In the genomic region with DNA sequence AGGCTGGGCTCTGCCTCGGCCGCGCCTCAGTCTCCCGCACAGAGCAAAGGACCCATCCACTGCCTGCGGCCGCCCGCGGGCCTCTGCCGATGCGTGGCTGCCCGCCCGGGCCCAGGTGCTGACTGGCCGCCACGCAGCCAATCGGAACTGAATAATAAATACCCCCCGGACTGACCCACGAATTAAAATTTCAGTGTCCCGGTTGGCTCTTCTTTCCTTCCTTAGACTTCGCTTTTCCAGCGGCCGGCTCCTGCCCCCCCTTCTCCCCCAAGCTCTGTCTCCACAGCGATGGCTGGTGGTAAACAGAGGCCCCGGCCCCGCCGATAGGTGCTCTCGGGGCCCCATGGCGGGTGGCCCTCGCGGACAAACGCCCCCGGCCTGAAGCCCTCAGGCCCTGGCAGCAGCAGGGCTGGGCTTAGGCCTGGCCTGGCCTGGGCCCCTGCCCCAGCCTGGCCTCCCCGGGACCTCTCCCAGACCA, we compare ENCODE assay signal across 8 cellular contexts. TPM values are rescaled to one million over a fixed set of nuclear protein-coding genes. Genes with fewer than 3 reads are reported as not detected.
DNase-seq lines count a peak whose midpoint lies in the region; ATAC-seq and TF ChIP-seq lines count a peak whose summit lies in the region.

No MANE protein-coding gene starts in this region.

- DNase-seq in activated T-cell treated with anti-CD3 and anti-CD28 coated beads, Interleukin-2, amount 50 U/mL, for 24 hours, result no peak
- DNase-seq in activated T-cell treated with anti-CD3 and anti-CD28 coated beads for 4 hours, result no peak
- peak; percentile 56 for DNase-seq in activated naive CD8-positive, alpha-beta T cell treated with anti-CD3 and anti-CD28 coated beads, Interleukin-2, amount 10 ng/mL, durations not matched to agents 7 days and 5 days
- no peak for DNase-seq in immature natural killer cell
- no peak for DNase-seq in stomach
- DNase-seq in NCI-H2171 (lab: John Stamatoyannopoulos, UW), result no peak
- no peak for DNase-seq in H4 (ENCODE audit: low spot score)

- POLR2A ChIA-PET in activated naive CD8-positive, alpha-beta T cell treated with anti-CD3 and anti-CD28 coated beads, Interleukin-2, amount 10 ng/mL, durations not matched to agents 7 days and 5 days (lab: Charles Lee), result interaction anchor here (0.6 to 4.4 kb wide), 4 partner anchors 24 to 1503 kb away, joined by 3 to 58 read pairs (median 4); no protein-coding TSS in a partner anchor

- H3K4me1 ChIP-seq in stomach, result peaks cover 61 to 70% (median 67%) of the 10 kb centered on the region in 4 donors

- no peak for TF ChIP-seq CTCF in stomach (IDR thresholded peaks at IDR 0.05)

- H3K36me3 ChIP-seq in stomach, result peaks cover 0 to 18% (median 0%) of the 10 kb centered on the region in 4 donors

- no peak for TF ChIP-seq POLR2A in stomach (IDR thresholded peaks at IDR 0.05)

- no peaks in the 10 kb centered on the region for H3K9me3 ChIP-seq in stomach

- no peaks in the 10 kb centered on the region for H3K27me3 ChIP-seq in stomach

- no peaks in the 10 kb centered on the region for H3K27me3 Mint-ChIP-seq in activated T-cell treated with anti-CD3 and anti-CD28 coated beads, Interleukin-2, amount 50 U/mL, for 24 hours
- H3K27me3 Mint-ChIP-seq in activated naive CD8-positive, alpha-beta T cell treated with anti-CD3 and anti-CD28 coated beads, Interleukin-2, amount 10 ng/mL, durations not matched to agents 7 days and 5 days, result no peaks in the 10 kb centered on the region
- H3K27me3 Mint-ChIP-seq in immature natural killer cell (ENCODE audit: low read depth in 3 of 3), result peaks cover 1 to 23% (median 12%) of the 10 kb centered on the region in 3 donors

- intact Hi-C loops in stomach (cut with DNase I; ENCODE audit: low total_unique reads), result no loop called here

- no peak for ATAC-seq in activated naive CD8-positive, alpha-beta T cell treated with anti-CD3 and anti-CD28 coated beads, Interleukin-2, amount 10 ng/mL, durations not matched to agents 7 days and 5 days (ENCODE audit: low read depth)
- ATAC-seq in GM18858 (IDR thresholded peaks at IDR 0.05; ENCODE audit: unreplicated experiment), result no peak

- no peak for TF ChIP-seq EP300 in stomach (IDR thresholded peaks at IDR 0.05)

- H3K27ac Mint-ChIP-seq in activated T-cell treated with anti-CD3 and anti-CD28 coated beads, Interleukin-2, amount 50 U/mL, for 24 hours, result peak overlapping the region; percentile 93
- peak overlapping the region; percentile 87 for H3K27ac Mint-ChIP-seq in activated naive CD8-positive, alpha-beta T cell treated with anti-CD3 and anti-CD28 coated beads, Interleukin-2, amount 10 ng/mL, durations not matched to agents 7 days and 5 days
- peak overlapping the region; percentile 82 to 96 (median 91) for H3K27ac Mint-ChIP-seq in immature natural killer cell

- peak overlapping the region; percentile 95 to 100 (median 98) for H3K27ac ChIP-seq in stomach

- no peaks in the 10 kb centered on the region for H3K9me3 Mint-ChIP-seq in activated T-cell treated with anti-CD3 and anti-CD28 coated beads, Interleukin-2, amount 50 U/mL, for 24 hours
- H3K9me3 Mint-ChIP-seq in activated naive CD8-positive, alpha-beta T cell treated with anti-CD3 and anti-CD28 coated beads, Interleukin-2, amount 10 ng/mL, durations not matched to agents 7 days and 5 days, result no peaks in the 10 kb centered on the region
- no peaks in the 10 kb centered on the region for H3K9me3 Mint-ChIP-seq in immature natural killer cell

- H3K4me3 Mint-ChIP-seq in activated T-cell treated with anti-CD3 and anti-CD28 coated beads, Interleukin-2, amount 50 U/mL, for 24 hours, result peak overlapping the region; percentile 89
- peak overlapping the region; percentile 87 for H3K4me3 Mint-ChIP-seq in activated naive CD8-positive, alpha-beta T cell treated with anti-CD3 and anti-CD28 coated beads, Interleukin-2, amount 10 ng/mL, durations not matched to agents 7 days and 5 days
- peak overlapping the region; percentile 86 to 92 (median 89) for H3K4me3 Mint-ChIP-seq in immature natural killer cell

- H3K4me3 ChIP-seq in stomach, result peak overlapping the region; percentile 89 to 100 (median 94)

- peaks cover 30% of the 10 kb centered on the region for H3K36me3 Mint-ChIP-seq in activated T-cell treated with anti-CD3 and anti-CD28 coated beads, Interleukin-2, amount 50 U/mL, for 24 hours (ENCODE audit: low read depth)
- H3K36me3 Mint-ChIP-seq in activated naive CD8-positive, alpha-beta T cell treated with anti-CD3 and anti-CD28 coated beads, Interleukin-2, amount 10 ng/mL, durations not matched to agents 7 days and 5 days, result peaks cover 3% of the 10 kb centered on the region
- H3K36me3 Mint-ChIP-seq in immature natural killer cell, result peaks cover 0 to 3% (median 0%) of the 10 kb centered on the region in 3 donors

- 4 to 7% (median 5%) methylated on average over 26 to 32 of the region's 32 CpGs for WGBS in stomach, 5 donors

- peaks cover 48% of the 10 kb centered on the region for H3K4me1 Mint-ChIP-seq in activated T-cell treated with anti-CD3 and anti-CD28 coated beads, Interleukin-2, amount 50 U/mL, for 24 hours (ENCODE audit: low read depth)
- peaks cover 14% of the 10 kb centered on the region for H3K4me1 Mint-ChIP-seq in activated naive CD8-positive, alpha-beta T cell treated with anti-CD3 and anti-CD28 coated beads, Interleukin-2, amount 10 ng/mL, durations not matched to agents 7 days and 5 days
- H3K4me1 Mint-ChIP-seq in immature natural killer cell, result peaks cover 33 to 51% of the 10 kb centered on the region in 2 donors

RNA-seq across cellular contexts. Expression of gene ZBTB7A, which starts 2.6 kb away (rescaled TPM):
- total RNA-seq in activated naive CD8-positive, alpha-beta T cell treated with anti-CD3 and anti-CD28 coated beads, Interleukin-2, amount 10 ng/mL, durations not matched to agents 7 days and 5 days, result 10 to 100 TPM; 60.6 to 61.5 TPM
- polyA plus RNA-seq in immature natural killer cell (10 to 100 TPM; 10.2 to 62.3 (median 29.0) TPM), stomach (10 to 100 TPM in 2 of 3 donors, 1 to 10 TPM in 1; 8.0 to 14.4 (median 12.0) TPM)
- 100 to 1,000 TPM in 2 of 5 donors, 10 to 100 TPM in 3; 11.2 to 274 (median 66.8) TPM for total RNA-seq in stomach
- 2.5 and 5.0 TPM in 2 replicates for total RNA-seq in H4 (2014; rRNA removed; shearing (Covaris generic))

RNA-seq across cellular contexts. Expression of gene PIAS4, which starts 56.6 kb away (rescaled TPM):
- total RNA-seq in activated naive CD8-positive, alpha-beta T cell treated with anti-CD3 and anti-CD28 coated beads, Interleukin-2, amount 10 ng/mL, durations not matched to agents 7 days and 5 days, result 10 to 100 TPM; 32.1 to 38.3 TPM
- polyA plus RNA-seq in immature natural killer cell (1 to 10 TPM; 6.1 to 8.5 (median 7.3) TPM), stomach (10 to 100 TPM in 1 of 3 donors, 1 to 10 TPM in 2; 6.6 to 14.8 (median 9.3) TPM)
- 10 to 100 TPM in 4 of 5 donors, 1 to 10 TPM in 1; 9.3 to 93.6 (median 37.5) TPM for total RNA-seq in stomach
- 5.7 and 9.9 TPM in 2 replicates for total RNA-seq in H4 (2014; rRNA removed; shearing (Covaris generic))

RNA-seq across cellular contexts. Expression of gene MAP2K2, which starts 59.8 kb away (rescaled TPM):
- total RNA-seq in activated naive CD8-positive, alpha-beta T cell treated with anti-CD3 and anti-CD28 coated beads, Interleukin-2, amount 10 ng/mL, durations not matched to agents 7 days and 5 days, result 100 to 1,000 TPM; 210 to 211 TPM
- polyA plus RNA-seq in immature natural killer cell, result 10 to 100 TPM; 75.5 to 96.0 (median 86.6) TPM
- total RNA-seq in stomach, result 100 to 1,000 TPM in 1 of 5 donors, 10 to 100 TPM in 4; 53.4 to 447 (median 84.3) TPM
- 100 to 1,000 TPM; 137 to 162 (median 147) TPM for polyA plus RNA-seq in stomach
- total RNA-seq in H4 (2014; rRNA removed; shearing (Covaris generic)), result 79.8 and 84.3 TPM in 2 replicates
